In the genomic region with DNA sequence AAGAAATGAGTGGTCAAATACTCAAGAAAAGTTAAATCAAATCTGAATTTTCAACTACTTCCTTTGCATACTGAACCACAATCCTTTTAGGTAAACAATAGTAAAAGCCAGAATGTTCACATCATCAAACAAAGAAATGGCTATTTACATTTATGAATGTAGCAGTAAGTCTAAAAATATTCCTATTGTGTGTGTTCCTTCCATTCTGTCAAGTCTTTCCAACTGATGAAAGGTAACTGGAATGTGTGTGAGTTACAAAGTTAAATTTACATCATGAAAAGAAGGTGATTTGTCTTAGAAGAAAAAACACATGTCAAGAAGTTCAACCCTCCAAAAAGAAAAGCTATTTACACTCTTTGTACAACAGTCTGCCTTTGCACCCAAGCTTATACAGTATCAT, we compare ENCODE assay signal across 22 cellular contexts.
"Had no signal": no experiment of that assay in that cellular context is flagged by ENCODE, and none has a peak within 500 bp of the region (broad histone marks: within the 10 kb centered on the region; RNA-seq: fewer than 3 reads in every experiment).

No MANE protein-coding gene starts in this region.

- H3K27me3 ChIP-seq: esophagus muscularis mucosa, foreskin keratinocyte, spleen, stomach, transverse colon had no signal

- H3K27ac ChIP-seq: epithelial cell of prostate, esophagus muscularis mucosa, foreskin keratinocyte, parathyroid adenoma, prostate gland, spleen, stomach, thoracic aorta, transverse colon had no signal

- H3K4me3 Mint-ChIP-seq: immature natural killer cell, naive B cell, nephron progenitor cell had no signal

- H3K9ac ChIP-seq: parathyroid adenoma had no signal

- H3K4me1 ChIP-seq: parathyroid adenoma, prostate gland had no signal

- H3K27me3 Mint-ChIP-seq: naive B cell had no signal

- H3K36me3 Mint-ChIP-seq: immature natural killer cell, naive B cell had no signal

- H3K9me3 Mint-ChIP-seq: immature natural killer cell, naive B cell, nephron progenitor cell had no signal

- H3K27ac Mint-ChIP-seq: immature natural killer cell, naive B cell, nephron progenitor cell had no signal

- H3K4me3 ChIP-seq: esophagus muscularis mucosa, prostate gland, spleen, stomach, thoracic aorta, transverse colon had no signal

- H3K9me3 ChIP-seq: esophagus muscularis mucosa, prostate gland, spleen, stomach, thoracic aorta, transverse colon had no signal

- H3K36me3 ChIP-seq: prostate gland, thoracic aorta had no signal

- H3K4me1 Mint-ChIP-seq: naive B cell had no signal

- DNase-seq: cortex of kidney; effector memory CD4-positive, alpha-beta T cell; foreskin keratinocyte; immature natural killer cell; left colon; mesendoderm; naive B cell; nephron progenitor cell; retina; spleen; stimulated activated CD4-positive, alpha-beta T cell treated with anti-CD3 and anti-CD28 coated beads, Interleukin-2, amount 100 ng/mL, for 24 hours; stimulated activated naive CD4-positive, alpha-beta T cell; stomach; substantia nigra; transverse colon had no signal

- FAIRE-seq: endometrium had no signal

- H2AFZ ChIP-seq: parathyroid adenoma had no signal

- ATAC-seq: foreskin keratinocyte, left colon, sciatic nerve had no signal
